Comparison of ENCODE assay signal across 1 cellular context in genomic region chr16:4314532-4315184, GRCh38.
A peak's percentile ranks its signal among the peaks of the same experiment; 100 is the strongest.
TF ChIP-seq lines count a peak whose summit lies in the region.

No MANE protein-coding gene starts in this region.

TF ChIP-seq in A549, 52 proteins besides CTCF, POLR2A, EP300 and RAD21 (continued from another document):
- TF ChIP-seq TFCP2L1 (CRISPR knock-in tag; IDR thresholded peaks at IDR 0.05) (0 out of 2 replicates have a peak, but pooled peaks have one; percentile 7), ZNF302 (CRISPR knock-in tag; IDR thresholded peaks at IDR 0.05) (no peak), HOXB5 (CRISPR knock-in tag; IDR thresholded peaks at IDR 0.05) (no peak), ZSCAN20 (CRISPR knock-in tag; IDR thresholded peaks at IDR 0.05) (no peak), BHLHE40 (IDR thresholded peaks at IDR 0.05; ENCODE audit: low read depth, low read length) (no peak), HEYL (CRISPR knock-in tag; IDR thresholded peaks at IDR 0.05) (no peak), HES2 (IDR thresholded peaks at IDR 0.05) (no peak), FOSB (CRISPR knock-in tag; IDR thresholded peaks at IDR 0.05) (no peak), MAZ (IDR thresholded peaks at IDR 0.05; ENCODE audit: borderline replicate concordance, low read depth, low read length) (no peak), HMGXB4 (CRISPR knock-in tag; IDR thresholded peaks at IDR 0.05; ENCODE audit: borderline replicate concordance) (no peak), PBX3 (IDR thresholded peaks at IDR 0.05) (no peak), FOSL2 (IDR thresholded peaks at IDR 0.05) (no peak), FOSL2 (CRISPR knock-in tag; IDR thresholded peaks at IDR 0.05) (no peak), CHD2 (IDR thresholded peaks at IDR 0.05; ENCODE audit: low read length, partially characterized antibody) (no peak), RNF2 (IDR thresholded peaks at IDR 0.05; ENCODE audit: borderline replicate concordance, low read depth) (no peak), JUNB (IDR thresholded peaks at IDR 0.05) (no peak), CBX8 (IDR thresholded peaks at IDR 0.05) (no peak), NFE2L2 (conservative IDR thresholded peaks at IDR 0.05; ENCODE audit: low read length) (no peak), JUN (IDR thresholded peaks at IDR 0.05) (no peak), GATA3 (IDR thresholded peaks at IDR 0.05; ENCODE audit: borderline replicate concordance) (no peak), RCOR1 (IDR thresholded peaks at IDR 0.05; ENCODE audit: low read depth, low read length) (no peak), ATOH8 (CRISPR knock-in tag; IDR thresholded peaks at IDR 0.05; ENCODE audit: low read depth) (no peak; the same call in 1 of the 2 replicates), SMC3 (IDR thresholded peaks at IDR 0.05) (no peak), MAX (IDR thresholded peaks at IDR 0.05) (peak; percentile 98), E2F6 (IDR thresholded peaks at IDR 0.05; ENCODE audit: borderline replicate concordance, low read depth) (peak; percentile 97), NR3C1 (IDR thresholded peaks at IDR 0.05) (no peak), MAFK (IDR thresholded peaks at IDR 0.05; ENCODE audit: partially characterized antibody) (no peak), ZC3H11A (IDR thresholded peaks at IDR 0.05) (no peak), POLR2AphosphoS2 (conservative IDR thresholded peaks at IDR 0.05; ENCODE audit: low read length) (no peak)
